10 cellular contexts compared by ENCODE assay signal in genomic region chr1:68136187-68136586, GRCh38.
"Had no signal": no experiment of that assay in that cellular context is flagged by ENCODE, and none has a peak within 500 bp of the region (broad histone marks: within the 10 kb centered on the region; RNA-seq: fewer than 3 reads in every experiment).

No MANE protein-coding gene starts in this region.

- H3K4me1 Mint-ChIP-seq: naive thymus-derived CD4-positive, alpha-beta T cell had no signal

- H3K9me3 Mint-ChIP-seq: activated CD4-positive, alpha-beta memory T cell treated with anti-CD3 and anti-CD28 coated beads for 36 hours; activated T-cell treated with anti-CD3 and anti-CD28 coated beads, Interleukin-2, amount 50 U/mL, for 72 hours had no signal

- H3K27me3 Mint-ChIP-seq: activated CD4-positive, alpha-beta memory T cell treated with anti-CD3 and anti-CD28 coated beads for 36 hours had no signal

- H3K4me3 ChIP-seq: lung had no signal

- H3K27ac Mint-ChIP-seq: activated CD4-positive, alpha-beta memory T cell treated with anti-CD3 and anti-CD28 coated beads for 36 hours; activated T-cell treated with anti-CD3 and anti-CD28 coated beads, Interleukin-2, amount 50 U/mL, for 72 hours; naive thymus-derived CD4-positive, alpha-beta T cell had no signal

- DNase-seq: activated CD4-positive, alpha-beta memory T cell treated with anti-CD3 and anti-CD28 coated beads for 36 hours; activated CD4-positive, alpha-beta T cell treated with anti-CD3 and anti-CD28 coated beads for 1 hour; activated naive CD4-positive, alpha-beta T cell; activated T-cell treated with anti-CD3 and anti-CD28 coated beads, Interleukin-2, amount 50 U/mL, for 72 hours; aorta; left cardiac atrium; naive thymus-derived CD4-positive, alpha-beta T cell; right cardiac atrium; small intestine had no signal

- H3K36me3 Mint-ChIP-seq: activated CD4-positive, alpha-beta memory T cell treated with anti-CD3 and anti-CD28 coated beads for 36 hours; naive thymus-derived CD4-positive, alpha-beta T cell had no signal

- ATAC-seq: activated T-cell treated with anti-CD3 and anti-CD28 coated beads, Interleukin-2, amount 50 U/mL, for 72 hours; left cardiac atrium; naive thymus-derived CD4-positive, alpha-beta T cell; right cardiac atrium had no signal

- H3K4me3 Mint-ChIP-seq: activated CD4-positive, alpha-beta memory T cell treated with anti-CD3 and anti-CD28 coated beads for 36 hours; activated T-cell treated with anti-CD3 and anti-CD28 coated beads, Interleukin-2, amount 50 U/mL, for 72 hours; naive thymus-derived CD4-positive, alpha-beta T cell had no signal
